Comparison of ENCODE assay signal across 9 cellular contexts in genomic region chr14:76937181-76938091, GRCh38.
DNase-seq lines count a peak whose midpoint lies in the region; ATAC-seq and TF ChIP-seq lines count a peak whose summit lies in the region.
"Had no signal": no experiment of that assay in that cellular context is flagged by ENCODE, and none has a peak within 500 bp of the region (broad histone marks: within the 10 kb centered on the region; RNA-seq: fewer than 3 reads in every experiment).

No MANE protein-coding gene starts in this region.

- peaks cover 6% of the 10 kb centered on the region for H3K4me1 Mint-ChIP-seq in activated naive CD8-positive, alpha-beta T cell treated with anti-CD3 and anti-CD28 coated beads for 36 hours

- H3K4me3 Mint-ChIP-seq in activated naive CD8-positive, alpha-beta T cell treated with anti-CD3 and anti-CD28 coated beads for 36 hours = no peak overlapping the region

- H3K4me3 ChIP-seq in upper lobe of right lung = no peak overlapping the region

- TF ChIP-seq CTCF in upper lobe of right lung (IDR thresholded peaks at IDR 0.05) (no peak), GM20000 (IDR thresholded peaks at IDR 0.05; ENCODE audit: extremely low read depth, missing control alignments) (no peak)

- peaks cover 5% of the 10 kb centered on the region for H3K4me1 ChIP-seq in upper lobe of right lung

- DNase-seq in NCI-H2081 (lab: John Stamatoyannopoulos, UW) (peak; percentile 12 to 37), NCI-H2081 treated with DMSO at 0.1 percent for 48 hours (lab: John Stamatoyannopoulos, UW) (no peak), iris pigment epithelial cell (ENCODE audit: low read depth) (peak; percentile 83), upper lobe of right lung (no peak), GM20000 (ENCODE audit: low spot score) (no peak)
- no peak for DNase-seq in activated naive CD8-positive, alpha-beta T cell treated with anti-CD3 and anti-CD28 coated beads for 36 hours

- no peak overlapping the region for H3K27ac Mint-ChIP-seq in activated naive CD8-positive, alpha-beta T cell treated with anti-CD3 and anti-CD28 coated beads for 36 hours

- no peaks in the 10 kb centered on the region for H3K9me3 Mint-ChIP-seq in activated naive CD8-positive, alpha-beta T cell treated with anti-CD3 and anti-CD28 coated beads for 36 hours

- H3K36me3 Mint-ChIP-seq in activated naive CD8-positive, alpha-beta T cell treated with anti-CD3 and anti-CD28 coated beads for 36 hours = no peaks in the 10 kb centered on the region

- no peaks in the 10 kb centered on the region for H3K36me3 ChIP-seq in upper lobe of right lung

- H3K27me3 ChIP-seq in upper lobe of right lung = no peaks in the 10 kb centered on the region

- ATAC-seq in upper lobe of right lung (peak; percentile 36), HG02588 (IDR thresholded peaks at IDR 0.05; ENCODE audit: unreplicated experiment) (no peak)

- H3K9me3 ChIP-seq in upper lobe of right lung = no peaks in the 10 kb centered on the region

- H3K27me3 Mint-ChIP-seq in activated naive CD8-positive, alpha-beta T cell treated with anti-CD3 and anti-CD28 coated beads for 36 hours = no peaks in the 10 kb centered on the region

- intact Hi-C loops in upper lobe of right lung (cut with DNase I) = no loop called here

- H3K27ac ChIP-seq in angular gyrus (ENCODE audit: low read depth, low read length) = peak overlapping the region; percentile 81
- no peak overlapping the region for H3K27ac ChIP-seq in upper lobe of right lung
- H3K27ac ChIP-seq: HL-60 had no signal

Comparison
In these comparisons a context has a peak if more than half of its experiments do, and no peak if none do; other contexts are left out.
1. DNase-seq: peak in NCI-H2081 (2 of 2) and iris pigment epithelial cell (single experiment); none in NCI-H2081 treated with DMSO at 0.1 percent for 48 hours (single experiment), upper lobe of right lung (single experiment), activated naive CD8-positive, alpha-beta T cell treated with anti-CD3 and anti-CD28 coated beads for 36 hours (single experiment) and GM20000 (single experiment).